ENCODE assay signal across 8 cellular contexts in the genomic region with DNA sequence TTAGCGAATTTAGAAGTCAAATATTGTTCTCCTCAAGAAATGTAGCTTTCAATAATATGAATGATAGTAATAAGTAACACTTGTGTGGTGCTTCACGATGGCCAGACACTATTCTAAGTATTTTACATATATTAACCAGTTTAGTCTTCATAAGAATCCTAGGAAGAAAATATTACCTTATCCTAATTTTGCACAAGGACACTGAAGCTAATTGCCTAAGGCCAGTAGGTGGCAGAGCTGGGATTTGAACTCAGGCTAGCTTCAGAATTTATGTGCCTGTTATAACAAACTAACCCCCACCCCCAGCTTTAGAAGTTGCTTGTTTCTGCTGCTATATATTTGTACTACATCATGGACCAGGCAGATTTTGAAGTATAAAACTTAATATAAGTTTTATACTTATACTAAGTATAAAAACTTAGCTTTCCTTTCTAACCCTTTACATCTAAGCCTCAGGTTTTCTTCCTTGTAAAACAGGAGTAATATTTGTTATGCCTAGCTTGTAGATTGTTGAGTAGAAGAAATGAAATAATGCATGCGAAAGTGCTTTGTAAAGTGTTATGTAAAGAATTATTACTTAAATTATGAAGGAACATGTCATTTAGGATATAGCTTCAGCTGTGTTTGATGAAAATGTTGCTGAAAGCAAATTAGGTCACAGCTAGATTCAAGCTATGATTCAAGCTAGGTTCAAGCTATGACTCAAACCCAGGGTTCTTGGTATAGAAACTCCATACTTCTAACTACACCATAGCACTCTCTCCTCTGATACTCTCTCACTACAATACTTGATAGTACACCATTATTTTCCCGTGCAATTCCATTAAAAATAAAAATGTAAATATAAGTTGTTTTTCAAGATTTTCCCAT. TPM values are rescaled to one million over a fixed set of nuclear protein-coding genes. Genes with fewer than 3 reads are reported as not detected.
DNase-seq lines count a peak whose midpoint lies in the region; ATAC-seq and TF ChIP-seq lines count a peak whose summit lies in the region.

No MANE protein-coding gene starts in this region.

- no peak for TF ChIP-seq POLR2A in body of pancreas (IDR thresholded peaks at IDR 0.05)

- no peak overlapping the region for H3K4me3 Mint-ChIP-seq in activated CD4-positive, alpha-beta T cell treated with anti-CD3 and anti-CD28 coated beads for 36 hours

- H3K4me1 Mint-ChIP-seq in activated CD4-positive, alpha-beta T cell treated with anti-CD3 and anti-CD28 coated beads for 36 hours: peaks cover 13% of the 10 kb centered on the region

- H3K27ac ChIP-seq in body of pancreas: no peak overlapping the region
- no peak overlapping the region for H3K27ac ChIP-seq in lower lobe of right lung

- H3K4me1 ChIP-seq in body of pancreas (peaks cover 6% of the 10 kb centered on the region), lower lobe of right lung (peaks cover 8% of the 10 kb centered on the region)

- H3K27ac Mint-ChIP-seq in activated CD4-positive, alpha-beta T cell treated with anti-CD3 and anti-CD28 coated beads for 36 hours: no peak overlapping the region

- peak; percentile 24 for DNase-seq in activated CD4-positive, alpha-beta T cell treated with anti-CD3 and anti-CD28 coated beads for 36 hours
- DNase-seq in activated CD4-positive, alpha-beta T cell treated with anti-CD3 and anti-CD28 coated beads, Interleukin-2, amount 50 U/mL, for 1 hour: no peak
- DNase-seq in NCI-H1694 treated with DMSO at 0.1 percent for 48 hours (lab: John Stamatoyannopoulos, UW): peak; percentile 19
- DNase-seq in body of pancreas: peak; percentile 14 to 46 (median 33)
- DNase-seq in lower lobe of right lung: no peak
- no peak for DNase-seq in NCI-H2227 (lab: John Stamatoyannopoulos, UW; ENCODE audit: unreplicated experiment)

- CTCF ChIA-PET in activated CD4-positive, alpha-beta T cell treated with anti-CD3 and anti-CD28 coated beads for 36 hours (lab: Charles Lee): interaction anchor here (0.9 to 2.1 kb wide), 9 partner anchors 10 to 394 kb away, joined by 3 to 14 read pairs (median 4); no protein-coding TSS in a partner anchor

- H3K27me3 ChIP-seq in body of pancreas: no peaks in the 10 kb centered on the region
- H3K27me3 ChIP-seq in lower lobe of right lung (ENCODE audit: low read depth): no peaks in the 10 kb centered on the region

- H3K9me3 ChIP-seq in body of pancreas: no peaks in the 10 kb centered on the region
- H3K9me3 ChIP-seq in lower lobe of right lung: no peaks in the 10 kb centered on the region

- no peaks in the 10 kb centered on the region for H3K36me3 Mint-ChIP-seq in activated CD4-positive, alpha-beta T cell treated with anti-CD3 and anti-CD28 coated beads for 36 hours (ENCODE audit: low read depth)

- POLR2A ChIA-PET in activated CD4-positive, alpha-beta T cell treated with anti-CD3 and anti-CD28 coated beads for 36 hours (lab: Charles Lee): no interaction called here

- peaks cover 24% of the 10 kb centered on the region for H3K27me3 Mint-ChIP-seq in activated CD4-positive, alpha-beta T cell treated with anti-CD3 and anti-CD28 coated beads for 36 hours

- peak; percentile 43 for ATAC-seq in activated CD4-positive, alpha-beta T cell treated with anti-CD3 and anti-CD28 coated beads for 36 hours
- no peak for ATAC-seq in body of pancreas
- ATAC-seq in lower lobe of right lung: no peak
- no peak for ATAC-seq in HG03439 (IDR thresholded peaks at IDR 0.05; ENCODE audit: unreplicated experiment)
- ATAC-seq in HG03159 (IDR thresholded peaks at IDR 0.05; ENCODE audit: unreplicated experiment): no peak

- H3K36me3 ChIP-seq in body of pancreas (replicated peaks in 1 of 2; ENCODE audit: insufficient read depth in 1 of 2, low read depth in 2 of 2): no peaks in the 10 kb centered on the region
- H3K36me3 ChIP-seq in lower lobe of right lung: no peaks in the 10 kb centered on the region

- no peak overlapping the region for H3K4me3 ChIP-seq in body of pancreas
- H3K4me3 ChIP-seq in lower lobe of right lung: no peak overlapping the region

- TF ChIP-seq CTCF in body of pancreas (IDR thresholded peaks at IDR 0.05): peak; percentile 34 to 57 (median 45)
- peak; percentile 38 for TF ChIP-seq CTCF in lower lobe of right lung (IDR thresholded peaks at IDR 0.05)

- intact Hi-C loops in activated CD4-positive, alpha-beta T cell treated with anti-CD3 and anti-CD28 coated beads for 36 hours (cut with DNase I, micrococcal nuclease): loop anchor here in 1 of 2 experiments (1.0 kb wide), 1 partner anchor 393 kb away; no protein-coding TSS in a partner anchor
- intact Hi-C loops in body of pancreas (cut with DNase I): no loop called here
- intact Hi-C loops in lower lobe of right lung (cut with DNase I): no loop called here

- no peaks in the 10 kb centered on the region for H3K9me3 Mint-ChIP-seq in activated CD4-positive, alpha-beta T cell treated with anti-CD3 and anti-CD28 coated beads for 36 hours (ENCODE audit: low read depth)

- 47 to 62% methylated on average over 4 of the region's 4 CpGs for whole genome bisulfite sequencing in body of pancreas, 2 donors

RNA-seq across cellular contexts. Expression of a gene that starts 4.2 kb away (rescaled TPM):
- under 1 TPM; 0.12 to 0.21 TPM for total RNA-seq in activated CD4-positive, alpha-beta T cell treated with anti-CD3 and anti-CD28 coated beads for 36 hours
- 1 to 10 TPM; 5.2 to 5.9 TPM for total RNA-seq in body of pancreas
- total RNA-seq in lower lobe of right lung: 24.4 TPM

Comparison
In these comparisons a context has a peak if more than half of its experiments do, and no peak if none do; other contexts are left out.
1. DNase-seq: peak in activated CD4-positive, alpha-beta T cell treated with anti-CD3 and anti-CD28 coated beads for 36 hours (single experiment), NCI-H1694 treated with DMSO at 0.1 percent for 48 hours (single experiment) and body of pancreas (4 of 4); none in activated CD4-positive, alpha-beta T cell treated with anti-CD3 and anti-CD28 coated beads, Interleukin-2, amount 50 U/mL, for 1 hour (single experiment), lower lobe of right lung (single experiment) and NCI-H2227 (single experiment).
2. RNA of a gene that starts 4.2 kb away (total RNA-seq): 24.4 TPM in lower lobe of right lung (single experiment) and 5.2 to 5.9 TPM in body of pancreas; 0.12 to 0.21 TPM in activated CD4-positive, alpha-beta T cell treated with anti-CD3 and anti-CD28 coated beads for 36 hours; every median in the first group is over 4 times any median in the second.